In genomic region chr15:99131441-99132023, GRCh38 we compare ENCODE assay signal across 23 cellular contexts. TPM values are rescaled to one million over a fixed set of nuclear protein-coding genes. Genes with fewer than 3 reads are reported as not detected.
DNase-seq lines count a peak whose midpoint lies in the region; ATAC-seq, FAIRE-seq and TF ChIP-seq lines count a peak whose summit lies in the region.
"Had no signal": no experiment of that assay in that cellular context is flagged by ENCODE, and none has a peak within 500 bp of the region (broad histone marks: within the 10 kb centered on the region; RNA-seq: fewer than 3 reads in every experiment).

No MANE protein-coding gene starts in this region.

- H3K79me2 ChIP-seq in K562 (ENCODE audit: control insufficient read depth, insufficient read depth, low read length), result no peaks in the 10 kb centered on the region

- no peak for TF ChIP-seq CTCF in K562 (IDR thresholded peaks at IDR 0.05 in 2 of 3, conservative IDR thresholded peaks at IDR 0.05 in 1 of 3; ENCODE audit: insufficient read depth in 2 of 3, low read depth in 1 of 3, low read length in 3 of 3)
- TF ChIP-seq CTCF in liver (IDR thresholded peaks at IDR 0.05; ENCODE audit: low read depth, low read length, missing input control), result no peak
- TF ChIP-seq CTCF in sigmoid colon (IDR thresholded peaks at IDR 0.05), result no peak
- no peak for TF ChIP-seq CTCF in WERI-Rb-1 (IDR thresholded peaks at IDR 0.05; ENCODE audit: low read depth, low read length)

- no peak overlapping the region for H3K9ac ChIP-seq in K562 (ENCODE audit: insufficient read depth in 1 of 2, low read depth in 2 of 2, low read length in 2 of 2)
- H3K9ac ChIP-seq in liver (ENCODE audit: low read depth in 1 of 2, low read length in 2 of 2), result no peak overlapping the region
- H3K9ac ChIP-seq: KMS-11 had no signal

- no peak overlapping the region for H3K27ac ChIP-seq in K562 (ENCODE audit: extremely low read depth, low read depth, low read length)
- peak overlapping the region; percentile 14 to 40 for H3K27ac ChIP-seq in liver (ENCODE audit: low read depth in 1 of 2, low read length in 2 of 2)
- peak overlapping the region; percentile 90 to 100 (median 96) for H3K27ac ChIP-seq in sigmoid colon
- H3K27ac ChIP-seq in WERI-Rb-1, result no peak overlapping the region
- H3K27ac ChIP-seq: cardiac muscle cell, KMS-11 had no signal

- H3K9me3 ChIP-seq in K562 (replicated peaks; ENCODE audit: control insufficient read depth, insufficient read depth, low read depth, low read length) (no peaks in the 10 kb centered on the region), liver (ENCODE audit: control insufficient read depth in 4 of 4, low read length in 3 of 4) (no peaks in the 10 kb centered on the region), sigmoid colon (no peaks in the 10 kb centered on the region), WERI-Rb-1 (ENCODE audit: severe bottlenecking) (no peaks in the 10 kb centered on the region)

- no peak for TF ChIP-seq POLR2A in K562 (conservative IDR thresholded peaks at IDR 0.05)
- TF ChIP-seq POLR2A in sigmoid colon (IDR thresholded peaks at IDR 0.05), result no peak

- FAIRE-seq in K562 (lab: Jason Lieb, UNC), result no peak
- FAIRE-seq: D721Med, urothelium cell line had no signal

- no peak overlapping the region for H3K4me3 ChIP-seq in K562
- no peak overlapping the region for H3K4me3 ChIP-seq in liver (ENCODE audit: low read depth in 1 of 3, low read length in 3 of 3)
- no peak overlapping the region for H3K4me3 ChIP-seq in sigmoid colon
- no peak overlapping the region for H3K4me3 ChIP-seq in WERI-Rb-1 (ENCODE audit: low read depth, low read length)
- H3K4me3 ChIP-seq: cardiac muscle cell, lung had no signal

- H3K36me3 ChIP-seq in K562 (ENCODE audit: control insufficient read depth, insufficient read depth, low read length) (no peaks in the 10 kb centered on the region), liver (ENCODE audit: control insufficient read depth in 4 of 4, insufficient read depth in 3 of 4, low read depth in 1 of 4, low read length in 3 of 4) (peaks cover 0 to 3% (median 0%) of the 10 kb centered on the region in 4 donors), sigmoid colon (peaks cover 39 to 98% (median 60%) of the 10 kb centered on the region in 4 donors), WERI-Rb-1 (peaks cover 69% of the 10 kb centered on the region)
- H3K36me3 ChIP-seq: cardiac muscle cell had no signal

- no peaks in the 10 kb centered on the region for H3K9me1 ChIP-seq in K562 (ENCODE audit: control insufficient read depth, insufficient read depth, low read length)

- POLR2A ChIA-PET in K562 (lab: Yijun Ruan, JAX), result interaction anchor here (0.5 kb wide), 1 partner anchor 19 kb away, joined by 4 read pairs; no protein-coding TSS in a partner anchor

- WGBS in K562 (ENCODE audit: insufficient coverage, low coverage, missing lambda C conversion rate), result 18% methylated on average over 21 of the region's 25 CpGs
- 77% methylated on average over 25 of the region's 25 CpGs for WGBS in liver
- 90 to 93% methylated on average over 25 of the region's 25 CpGs for WGBS in sigmoid colon, 2 donors

- CTCF ChIA-PET in K562 (lab: Yijun Ruan, JAX; ENCODE audit: low intra/inter-chr PET ratio), result no interaction called here

- ATAC-seq in K562, result peak; percentile 27

- intact Hi-C loops in K562 (cut with micrococcal nuclease) (no loop called here), sigmoid colon (cut with DNase I) (loop anchor here (5.0 kb wide), 1 partner anchor 36 kb away; no protein-coding TSS in a partner anchor)

- H3K27me3 ChIP-seq in K562 (ENCODE audit: control insufficient read depth in 2 of 2, insufficient read depth in 2 of 2, low read length in 2 of 2) (peaks cover 31 to 60% of the 10 kb centered on the region in 2 experiments), liver (ENCODE audit: control insufficient read depth in 4 of 4, insufficient read depth in 4 of 4, low read length in 3 of 4) (no peaks in the 10 kb centered on the region), sigmoid colon (no peaks in the 10 kb centered on the region), WERI-Rb-1 (ENCODE audit: insufficient read depth, low read depth, severe bottlenecking) (no peaks in the 10 kb centered on the region)
- H3K27me3 ChIP-seq: cardiac muscle cell had no signal

- peak; percentile 27 for DNase-seq in HT-29 (ENCODE audit: low spot score)
- DNase-seq in K562 (ENCODE audit: extremely low read depth in 1 of 4, low spot score in 3 of 4), result no peak
- peak; percentile 67 for DNase-seq in sigmoid colon
- no peak for DNase-seq in activated gamma-delta T cell treated with Interleukin-2 at 50 U/mL for 16 hours
- no peak for DNase-seq in NCI-H2029 treated with DMSO at 0.1 percent for 48 hours (lab: John Stamatoyannopoulos, UW)
- DNase-seq in RPMI8226, result no peak
- no peak for DNase-seq in WERI-Rb-1
- DNase-seq: activated CD4-positive, alpha-beta T cell treated with anti-CD3 and anti-CD28 coated beads for 1 hour; activated naive CD4-positive, alpha-beta T cell treated with anti-CD3 and anti-CD28 coated beads for 36 hours; activated T-cell treated with anti-CD3 and anti-CD28 coated beads, Interleukin-2, amount 50 U/mL, for 1 hour; amygdala; dermis blood vessel endothelial cell; NCI-H748 treated with DMSO at 0.1 percent for 48 hours; occipital lobe; right cardiac atrium; SHP77; substantia nigra had no signal

- H2AFZ ChIP-seq in K562 (ENCODE audit: low read depth, low read length), result no peak overlapping the region

- BruUV-seq in K562 (replicated peaks; lab: Mats Ljungman, UMichigan), result no TSS peak

- TF ChIP-seq EP300 in K562 (IDR thresholded peaks at IDR 0.05; ENCODE audit: low read length) (no peak), sigmoid colon (IDR thresholded peaks at IDR 0.05) (no peak)

- no peak overlapping the region for H3K4me2 ChIP-seq in K562 (ENCODE audit: insufficient read depth, low read length)
- H3K4me2 ChIP-seq: KMS-11 had no signal

- no peaks in the 10 kb centered on the region; a peak in 1 of 5 replicates for H3K4me1 ChIP-seq in K562 (replicated peaks in 1 of 2; ENCODE audit: control insufficient read depth in 2 of 2, insufficient read depth in 2 of 2, low read length in 2 of 2)
- H3K4me1 ChIP-seq in liver (ENCODE audit: control insufficient read depth in 4 of 4, insufficient read depth in 4 of 4, low read length in 3 of 4), result peaks cover 3 to 18% (median 9%) of the 10 kb centered on the region in 4 donors
- peaks cover 0 to 97% (median 94%) of the 10 kb centered on the region in 4 donors for H3K4me1 ChIP-seq in sigmoid colon

- no peaks in the 10 kb centered on the region; the same call in 1 of the 2 replicates for H4K20me1 ChIP-seq in K562 (replicated peaks; ENCODE audit: control insufficient read depth, insufficient read depth, low read length)

- in situ Hi-C loops in K562 (cut with MboI), result no loop called here

- TF ChIP-seq RAD21 in K562 (CRISPR knock-in tag; conservative IDR thresholded peaks at IDR 0.05 in 1 of 2, IDR thresholded peaks at IDR 0.05 in 1 of 2), result no peak
- TF ChIP-seq RAD21 in liver (IDR thresholded peaks at IDR 0.05), result peak in 1 of 2 donors; percentile 26

TF ChIP-seq in K562, 482 proteins besides CTCF, POLR2A, EP300 and RAD21 (continues in another document):
- no peak for TF ChIP-seq YBX1 (IDR thresholded peaks at IDR 0.05)
- TF ChIP-seq MCM5 (IDR thresholded peaks at IDR 0.05; ENCODE audit: low read depth), result no peak
- TF ChIP-seq ZNF561 (CRISPR knock-in tag; conservative IDR thresholded peaks at IDR 0.05), result no peak
- no peak for TF ChIP-seq ZNF12 (CRISPR knock-in tag; IDR thresholded peaks at IDR 0.05)

TF ChIP-seq in liver, 16 proteins besides CTCF, POLR2A, EP300 and RAD21 (continues in another document):
- TF ChIP-seq HNF4G (IDR thresholded peaks at IDR 0.05) (peak; percentile 80), HNF4A (conservative IDR thresholded peaks at IDR 0.05) (peak; percentile 95 to 96), JUND (IDR thresholded peaks at IDR 0.05) (peak in 1 of 2 donors; percentile 33), SP1 (IDR thresholded peaks at IDR 0.05) (peak; percentile 83), RXRA (IDR thresholded peaks at IDR 0.05) (peak; percentile 44 to 52), MAX (IDR thresholded peaks at IDR 0.05) (no peak), TAF1 (conservative IDR thresholded peaks at IDR 0.05) (no peak)

RNA-seq across cellular contexts. Expression of gene SYNM, which starts 26.7 kb away (rescaled TPM):
- not detected in 2 replicates for total RNA-seq in HT-29 (2014; rRNA removed; shearing (Covaris generic))
- 0.11 and 0.16 TPM in 2 replicates for total RNA-seq in K562 (2011; cell fraction: chromatin; rRNA removed; ENCODE audit: low replicate concordance)
- total RNA-seq in K562 (2011; cell fraction: nucleolus; rRNA removed), result 0.13 and 0.17 TPM in 2 replicates
- 0.22 and 0.23 TPM in 2 replicates for total RNA-seq in K562 (2011; cell fraction: nucleoplasm; rRNA removed)
- 0.09 and 0.12 TPM in 2 replicates for total RNA-seq in K562 (2014; rRNA removed)
- total RNA-seq in K562 (2014; rRNA removed; fragmentation: Illumina TruSeq; extraction: Trizol), result 0.16 and 0.18 TPM in 2 replicates
- 0.30 and 0.33 TPM in 2 replicates for total RNA-seq in K562 (2015; rRNA removed; fragmentation: Illumina TruSeq; extraction: Trizol)
- total RNA-seq in K562 (2021), result 0.18 TPM in 2 replicates
- 0.08 TPM in 1 of 2 replicates, not detected in the other for polyA plus RNA-seq in K562 (2011; rRNA removed)
- polyA plus RNA-seq in K562 (2011; cell fraction: cytosol; rRNA removed), result 0.01 and 0.06 TPM in 2 replicates
- 0.06 and 0.58 TPM in 2 replicates for polyA plus RNA-seq in K562 (2011; cell fraction: nucleus; rRNA removed)
- 0.27 and 0.43 TPM in 2 replicates for polyA plus RNA-seq in K562 (2012)
- 0.13 and 0.21 TPM in 2 replicates for polyA plus RNA-seq in K562 (2014; fragmentation: Illumina TruSeq; extraction: Trizol)
- polyA plus RNA-seq in K562 (2014; fragmentation: Nextera tagmentation; extraction: Ambion mirVana), result under 1 TPM; 0.01 TPM
- polyA plus RNA-seq in K562 (2014; rRNA removed), result 0.18 and 0.42 TPM in 2 replicates
- 0.04 TPM in 1 of 2 replicates, not detected in the other for polyA minus RNA-seq in K562 (2011; rRNA and poly(A)+ RNA removed)
- polyA minus RNA-seq in K562 (2011; cell fraction: cytosol; rRNA and poly(A)+ RNA removed), result 0.10 and 0.36 TPM in 2 replicates
- polyA minus RNA-seq in K562 (2011; cell fraction: nucleus; rRNA and poly(A)+ RNA removed), result 0.13 TPM in 1 of 2 replicates, not detected in the other
- total RNA-seq in liver, result 1 to 10 TPM; 1.0 to 6.4 TPM
- 1 to 10 TPM in 1 of 2 donors, under 1 TPM in 1; 0.39 to 1.4 TPM for polyA plus RNA-seq in liver
- total RNA-seq in sigmoid colon, result 1,000 to 10,000 TPM in 3 of 4 donors, 100 to 1,000 TPM in 1; 731 to 1,357 (median 1,117) TPM
- polyA plus RNA-seq in sigmoid colon, result 10 to 100 TPM in 1 of 3 donors, 1 to 10 TPM in 1, under 1 TPM in 1; 0.69 to 31.9 (median 9.0) TPM

Comparison
In these comparisons a context has a peak if more than half of its experiments do, and no peak if none do; other contexts are left out.
1. DNase-seq: peak in HT-29 (single experiment) and sigmoid colon (single experiment); none in K562 (0 of 4), activated gamma-delta T cell treated with Interleukin-2 at 50 U/mL for 16 hours (single experiment), NCI-H2029 treated with DMSO at 0.1 percent for 48 hours (single experiment), RPMI8226 (single experiment) and WERI-Rb-1 (single experiment).
2. H3K27ac ChIP-seq: peak in liver (2 of 2) and sigmoid colon (4 of 4); none in K562 (single experiment) and WERI-Rb-1 (single experiment).
3. RNA of gene SYNM, which starts 26.7 kb away (total RNA-seq): 731 to 1,357 TPM in sigmoid colon; 1.0 to 6.4 TPM in liver, 0.09 to 0.33 TPM in K562 and not detected in HT-29; every median in the first group is over 10 times any median in the second.